ENCODE assay signal across 8 cellular contexts in the genomic region with DNA sequence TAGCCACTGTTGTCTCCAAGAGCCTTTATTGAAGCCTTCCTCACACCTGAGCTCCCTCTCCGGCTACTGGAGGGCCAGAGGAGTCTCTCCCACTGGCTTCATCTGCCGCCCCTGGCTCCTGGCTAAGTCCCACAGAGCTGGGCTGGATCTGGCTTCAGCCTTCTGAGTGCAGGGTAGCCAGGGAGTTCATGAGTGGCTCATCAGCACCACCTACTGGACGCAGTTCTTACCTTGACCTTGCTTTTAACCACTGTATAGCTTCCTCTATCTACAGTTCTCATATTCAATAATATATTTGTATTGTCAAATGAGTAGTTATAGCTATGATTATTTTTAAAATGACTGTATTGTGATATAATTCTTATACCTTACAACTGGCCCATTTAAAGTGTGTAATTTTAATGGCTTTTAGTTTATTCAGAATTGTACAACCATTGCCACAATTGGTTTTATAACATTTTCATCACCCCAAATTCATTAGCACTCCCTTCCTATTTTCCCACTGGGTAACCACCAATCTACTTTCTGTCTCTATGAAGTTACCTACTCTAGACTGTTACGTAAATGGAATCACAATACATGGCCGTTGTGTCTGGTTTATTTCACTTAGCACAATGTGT. TPM values are rescaled to one million over a fixed set of nuclear protein-coding genes. Genes with fewer than 3 reads are reported as not detected.
DNase-seq lines count a peak whose midpoint lies in the region; ATAC-seq, FAIRE-seq and TF ChIP-seq lines count a peak whose summit lies in the region.

No MANE protein-coding gene starts in this region.

- H3K9me3 ChIP-seq in SU-DHL-6 (ENCODE audit: insufficient read depth, low read length), result peaks cover 14% of the 10 kb centered on the region; the same call in 1 of the 2 replicates

- H3K27me3 ChIP-seq in SU-DHL-6 (ENCODE audit: low read length), result no peaks in the 10 kb centered on the region

- H3K9ac ChIP-seq in SU-DHL-6 (ENCODE audit: low read length), result no peak overlapping the region

- no peak overlapping the region for H3K4me3 Mint-ChIP-seq in activated naive CD8-positive, alpha-beta T cell treated with anti-CD3 and anti-CD28 coated beads, Interleukin-2, amount 50 U/mL, for 24 hours

- no peaks in the 10 kb centered on the region for H4K20me1 ChIP-seq in SU-DHL-6 (ENCODE audit: low read depth, low read length)

- no peaks in the 10 kb centered on the region for H3K4me1 Mint-ChIP-seq in activated naive CD8-positive, alpha-beta T cell treated with anti-CD3 and anti-CD28 coated beads, Interleukin-2, amount 50 U/mL, for 24 hours

- no peak for TF ChIP-seq POLR2A in GM12891 (IDR thresholded peaks at IDR 0.05; ENCODE audit: low read depth, low read length)

- no peak overlapping the region for H3K27ac Mint-ChIP-seq in activated naive CD8-positive, alpha-beta T cell treated with anti-CD3 and anti-CD28 coated beads, Interleukin-2, amount 50 U/mL, for 24 hours

- H3K36me3 ChIP-seq in SU-DHL-6 (ENCODE audit: low read length), result no peaks in the 10 kb centered on the region

- H3K4me3 ChIP-seq in SU-DHL-6 (ENCODE audit: insufficient read depth, low read length, poor library complexity, severe bottlenecking), result no peak overlapping the region

- H3K27me3 Mint-ChIP-seq in activated naive CD8-positive, alpha-beta T cell treated with anti-CD3 and anti-CD28 coated beads, Interleukin-2, amount 50 U/mL, for 24 hours, result peaks cover 6% of the 10 kb centered on the region

- DNase-seq in GM12891 (ENCODE audit: insufficient read length, low spot score), result peak; percentile 69
- peak; percentile 81 for DNase-seq in NCI-H128 (lab: John Stamatoyannopoulos, UW; ENCODE audit: unreplicated experiment)
- peak; percentile 81 for DNase-seq in activated naive CD8-positive, alpha-beta T cell treated with anti-CD3 and anti-CD28 coated beads, Interleukin-2, amount 50 U/mL, for 24 hours
- peak; percentile 84 for DNase-seq in cardiac septum (ENCODE audit: low spot score)
- peak; percentile 57 for DNase-seq in pulmonary artery endothelial cell (ENCODE audit: low read depth, low spot score)
- DNase-seq in cortex of kidney (lab: John Stamatoyannopoulos, UW), result no peak

- H3K9me3 Mint-ChIP-seq in activated naive CD8-positive, alpha-beta T cell treated with anti-CD3 and anti-CD28 coated beads, Interleukin-2, amount 50 U/mL, for 24 hours, result peaks cover 17% of the 10 kb centered on the region

- H3K9me2 ChIP-seq in SU-DHL-6 (replicated peaks; ENCODE audit: insufficient read depth, low read length), result no peaks in the 10 kb centered on the region

- no peak overlapping the region for H3K4me2 ChIP-seq in SU-DHL-6 (ENCODE audit: low read depth, low read length, poor library complexity, severe bottlenecking)

- peak; percentile 88 for FAIRE-seq in GM12891 (lab: Jason Lieb, UNC)

- peak; percentile 99 for ATAC-seq in HG02759 (IDR thresholded peaks at IDR 0.05; ENCODE audit: unreplicated experiment)
- ATAC-seq in activated naive CD8-positive, alpha-beta T cell treated with anti-CD3 and anti-CD28 coated beads, Interleukin-2, amount 50 U/mL, for 24 hours, result peak; percentile 98

- no peaks in the 10 kb centered on the region for H3K79me2 ChIP-seq in SU-DHL-6 (ENCODE audit: insufficient read depth, low read length)

- H2AFZ ChIP-seq in SU-DHL-6 (ENCODE audit: low read depth, low read length, severe bottlenecking), result no peak overlapping the region

- TF ChIP-seq CTCF in SU-DHL-6 (IDR thresholded peaks at IDR 0.05; ENCODE audit: insufficient read depth, low read length, poor library complexity, severe bottlenecking), result peak; percentile 74

- no peak overlapping the region for H3K27ac ChIP-seq in SU-DHL-6 (ENCODE audit: low read depth, low read length)

- intact Hi-C loops in cardiac septum (cut with DNase I), result loop anchor here (1.0 kb wide), 1 partner anchor 199 kb away; no protein-coding TSS in a partner anchor

- no peaks in the 10 kb centered on the region for H3F3A ChIP-seq in SU-DHL-6 (ENCODE audit: insufficient read depth)

- H3K36me3 Mint-ChIP-seq in activated naive CD8-positive, alpha-beta T cell treated with anti-CD3 and anti-CD28 coated beads, Interleukin-2, amount 50 U/mL, for 24 hours (ENCODE audit: low read depth), result peaks cover 3% of the 10 kb centered on the region

TF ChIP-seq in GM12891, 5 proteins besides CTCF, POLR2A, EP300 and RAD21:
- TF ChIP-seq POLR2AphosphoS5 (IDR thresholded peaks at IDR 0.05; ENCODE audit: low read depth, low read length) (no peak), SPI1 (IDR thresholded peaks at IDR 0.05; ENCODE audit: low read depth, low read length) (no peak), POU2F2 (IDR thresholded peaks at IDR 0.05; ENCODE audit: low read depth, low read length) (no peak), TAF1 (IDR thresholded peaks at IDR 0.05; ENCODE audit: low read depth, low read length) (no peak), PAX5 (IDR thresholded peaks at IDR 0.05; ENCODE audit: insufficient read depth, low read length, severe bottlenecking) (no peak)

RNA-seq across cellular contexts. Expression of a gene that starts 17.7 kb away (rescaled TPM):
- not detected for polyA plus RNA-seq in GM12891 (2012; ENCODE audit: low read depth, missing spikeins)
- total RNA-seq in cardiac septum (not detected), pulmonary artery endothelial cell (not detected in 2 replicates)

RNA-seq across cellular contexts. Expression of a gene that starts 45.6 kb away (rescaled TPM):
- 2.6 TPM for polyA plus RNA-seq in GM12891 (2012; ENCODE audit: low read depth, missing spikeins)
- total RNA-seq in cardiac septum (14.1 TPM), pulmonary artery endothelial cell (13.5 and 22.2 TPM in 2 replicates)

RNA-seq across cellular contexts. Expression of a gene that starts 55.9 kb away (rescaled TPM):
- 105 TPM for polyA plus RNA-seq in GM12891 (2012; ENCODE audit: low read depth, missing spikeins)
- 65.7 TPM for total RNA-seq in cardiac septum
- 100 and 129 TPM in 2 replicates for total RNA-seq in pulmonary artery endothelial cell
